In the genomic region with DNA sequence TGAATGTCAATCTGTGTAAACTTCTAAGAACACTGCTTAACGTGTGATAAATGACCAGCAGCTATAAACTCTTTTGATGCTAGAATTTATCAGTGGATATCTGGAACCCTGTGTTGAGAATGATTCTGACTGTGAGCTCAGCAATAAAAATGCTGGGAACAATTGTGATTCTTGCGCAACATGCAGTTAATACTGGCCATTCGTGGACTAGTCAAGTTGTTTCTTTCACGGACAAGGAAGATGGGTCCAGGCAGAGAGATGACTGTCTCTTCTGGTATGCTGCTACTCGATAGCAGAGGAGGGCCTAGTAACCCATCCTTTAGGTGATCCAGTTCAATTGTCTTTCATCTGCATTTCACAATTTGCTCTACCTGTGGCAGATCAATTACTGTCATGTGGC, we compare ENCODE assay signal across 23 cellular contexts.
DNase-seq lines count a peak whose midpoint lies in the region; ATAC-seq, FAIRE-seq and TF ChIP-seq lines count a peak whose summit lies in the region.
"Had no signal": no experiment of that assay in that cellular context is flagged by ENCODE, and none has a peak within 500 bp of the region (broad histone marks: within the 10 kb centered on the region; RNA-seq: fewer than 3 reads in every experiment).

No MANE protein-coding gene starts in this region.

- no peaks in the 10 kb centered on the region for H3K4me1 ChIP-seq in small intestine (ENCODE audit: control insufficient read depth in 2 of 2, insufficient read depth in 1 of 2, low read depth in 1 of 2, low read length in 1 of 2)
- H3K4me1 ChIP-seq: Caco-2, testis had no signal

- H3K4me3 ChIP-seq in epithelial cell of esophagus (ENCODE audit: low read length) (no peak overlapping the region), small intestine (ENCODE audit: low read depth in 1 of 2, low read length in 2 of 2) (no peak overlapping the region)
- H3K4me3 ChIP-seq: ovary, testis had no signal

- H3K9me3 Mint-ChIP-seq in osteocyte (ENCODE audit: unreplicated experiment): peaks cover 7% of the 10 kb centered on the region
- no peaks in the 10 kb centered on the region for H3K9me3 Mint-ChIP-seq in stimulated activated memory B cell treated with anti-CD40 and anti-IgM and Interleukin-4, amounts not matched to agents 10 μg/mL and 1 μg/mL and 100 μg/mL, for 72 hours
- H3K9me3 Mint-ChIP-seq: activated CD4-positive, alpha-beta memory T cell treated with anti-CD3 and anti-CD28 coated beads, Interleukin-2, amount 10 ng/mL, durations not matched to agents 7 days and 5 days; H9; WTC11 had no signal

- 32 to 64% (median 43%) methylated on average over 5 of the region's 5 CpGs for WGBS in small intestine, 3 donors

- DNase-seq in GM03348 (ENCODE audit: low spot score): peak; percentile 68
- DNase-seq in RPMI7951 (ENCODE audit: low read depth): peak; percentile 36
- DNase-seq in epithelial cell of esophagus (ENCODE audit: low read depth): peak; percentile 82
- no peak for DNase-seq in osteocyte (ENCODE audit: extremely low spot score, unreplicated experiment)
- DNase-seq in NCI-H446 treated with DMSO at 0.1 percent for 48 hours (lab: John Stamatoyannopoulos, UW): no peak
- no peak for DNase-seq in small intestine
- DNase-seq: activated CD4-positive, alpha-beta memory T cell treated with anti-CD3 and anti-CD28 coated beads, Interleukin-2, amount 10 ng/mL, durations not matched to agents 7 days and 5 days; activated T-cell treated with anti-CD3 and anti-CD28 coated beads, Interleukin-2, amount 50 U/mL, for 24 hours; AML-193; Caco-2; caudate nucleus; H9; NCI-H1694 treated with DMSO at 0.1 percent for 48 hours; NCI-H446; ovary; SIG-M5; testis had no signal

- FAIRE-seq in small intestine (lab: Jason Lieb, UNC): no peak
- FAIRE-seq: G401.6, GM12892 had no signal

- no peak for ATAC-seq in GM21360 (IDR thresholded peaks at IDR 0.05; ENCODE audit: unreplicated experiment)
- ATAC-seq in stimulated activated memory B cell treated with anti-CD40 and anti-IgM and Interleukin-4, amounts not matched to agents 10 μg/mL and 1 μg/mL and 100 μg/mL, for 72 hours: no peak
- ATAC-seq: WTC11 had no signal

- no peaks in the 10 kb centered on the region for H3K36me3 ChIP-seq in small intestine (ENCODE audit: control insufficient read depth in 2 of 2, insufficient read depth in 2 of 2, low read length in 2 of 2)
- H3K36me3 ChIP-seq: ovary had no signal

- H3K27me3 Mint-ChIP-seq in osteocyte (ENCODE audit: unreplicated experiment): no peaks in the 10 kb centered on the region
- H3K27me3 Mint-ChIP-seq in stimulated activated memory B cell treated with anti-CD40 and anti-IgM and Interleukin-4, amounts not matched to agents 10 μg/mL and 1 μg/mL and 100 μg/mL, for 72 hours: no peaks in the 10 kb centered on the region
- H3K27me3 Mint-ChIP-seq: activated CD4-positive, alpha-beta memory T cell treated with anti-CD3 and anti-CD28 coated beads, Interleukin-2, amount 10 ng/mL, durations not matched to agents 7 days and 5 days; activated naive CD8-positive, alpha-beta T cell; activated T-cell treated with anti-CD3 and anti-CD28 coated beads, Interleukin-2, amount 50 U/mL, for 24 hours had no signal

- H3K27ac Mint-ChIP-seq in osteocyte (ENCODE audit: unreplicated experiment): peak overlapping the region; percentile 78
- H3K27ac Mint-ChIP-seq in stimulated activated memory B cell treated with anti-CD40 and anti-IgM and Interleukin-4, amounts not matched to agents 10 μg/mL and 1 μg/mL and 100 μg/mL, for 72 hours: no peak overlapping the region
- H3K27ac Mint-ChIP-seq: activated CD4-positive, alpha-beta memory T cell treated with anti-CD3 and anti-CD28 coated beads, Interleukin-2, amount 10 ng/mL, durations not matched to agents 7 days and 5 days; activated naive CD8-positive, alpha-beta T cell; activated T-cell treated with anti-CD3 and anti-CD28 coated beads, Interleukin-2, amount 50 U/mL, for 24 hours; H9; WTC11 had no signal

- TF ChIP-seq CTCF in epithelial cell of esophagus (IDR thresholded peaks at IDR 0.05; ENCODE audit: insufficient read depth, low read depth, low read length, missing control alignments) (no peak), osteocyte (IDR thresholded peaks at IDR 0.05) (no peak)

- H3K9me3 ChIP-seq in small intestine (ENCODE audit: control insufficient read depth, low read depth): no peaks in the 10 kb centered on the region
- H3K9me3 ChIP-seq: Caco-2, ovary, testis had no signal

- no peaks in the 10 kb centered on the region for H3K27me3 ChIP-seq in small intestine (ENCODE audit: control insufficient read depth in 2 of 2, insufficient read depth in 2 of 2, low read length in 2 of 2)
- H3K27me3 ChIP-seq: ovary, testis had no signal

- no peaks in the 10 kb centered on the region for H3K36me3 Mint-ChIP-seq in osteocyte (ENCODE audit: unreplicated experiment)
- H3K36me3 Mint-ChIP-seq in stimulated activated memory B cell treated with anti-CD40 and anti-IgM and Interleukin-4, amounts not matched to agents 10 μg/mL and 1 μg/mL and 100 μg/mL, for 72 hours: no peaks in the 10 kb centered on the region
- H3K36me3 Mint-ChIP-seq: activated naive CD8-positive, alpha-beta T cell; WTC11 had no signal

- no peak overlapping the region for H3K4me3 Mint-ChIP-seq in osteocyte (ENCODE audit: unreplicated experiment)
- H3K4me3 Mint-ChIP-seq in stimulated activated memory B cell treated with anti-CD40 and anti-IgM and Interleukin-4, amounts not matched to agents 10 μg/mL and 1 μg/mL and 100 μg/mL, for 72 hours: no peak overlapping the region
- H3K4me3 Mint-ChIP-seq: activated CD4-positive, alpha-beta memory T cell treated with anti-CD3 and anti-CD28 coated beads, Interleukin-2, amount 10 ng/mL, durations not matched to agents 7 days and 5 days; activated naive CD8-positive, alpha-beta T cell; activated T-cell treated with anti-CD3 and anti-CD28 coated beads, Interleukin-2, amount 50 U/mL, for 24 hours; H9; WTC11 had no signal

- no peak overlapping the region for H3K27ac ChIP-seq in small intestine (ENCODE audit: low read depth in 1 of 2, low read length in 1 of 2)
- H3K27ac ChIP-seq: ovary, testis had no signal

- peaks cover 28% of the 10 kb centered on the region for H3K4me1 Mint-ChIP-seq in osteocyte (ENCODE audit: unreplicated experiment)
- H3K4me1 Mint-ChIP-seq in stimulated activated memory B cell treated with anti-CD40 and anti-IgM and Interleukin-4, amounts not matched to agents 10 μg/mL and 1 μg/mL and 100 μg/mL, for 72 hours: no peaks in the 10 kb centered on the region
- H3K4me1 Mint-ChIP-seq: activated CD4-positive, alpha-beta memory T cell treated with anti-CD3 and anti-CD28 coated beads, Interleukin-2, amount 10 ng/mL, durations not matched to agents 7 days and 5 days; WTC11 had no signal

Comparison
In these comparisons a context has a peak if more than half of its experiments do, and no peak if none do; other contexts are left out.
1. DNase-seq: peak in GM03348 (single experiment), RPMI7951 (single experiment) and epithelial cell of esophagus (single experiment); none in osteocyte (single experiment), NCI-H446 treated with DMSO at 0.1 percent for 48 hours (single experiment) and small intestine (single experiment).